9 cellular contexts compared by ENCODE assay signal in genomic region chr16:62190426-62190825, GRCh38.
DNase-seq lines count a peak whose midpoint lies in the region; ATAC-seq and TF ChIP-seq lines count a peak whose summit lies in the region.
"Had no signal": no experiment of that assay in that cellular context is flagged by ENCODE, and none has a peak within 500 bp of the region (broad histone marks: within the 10 kb centered on the region; RNA-seq: fewer than 3 reads in every experiment).

No MANE protein-coding gene starts in this region.

- DNase-seq in BJ (ENCODE audit: low read depth) (no peak), HT-29 (ENCODE audit: low spot score) (peak; percentile 16), left lobe of liver (ENCODE audit: low spot score) (no peak), erythroblast (lab: John Stamatoyannopoulos, UW) (no peak)
- no peak for DNase-seq in activated CD8-positive, alpha-beta T cell treated with anti-CD3 and anti-CD28 coated beads, Interleukin-2, amount 10 ng/mL, durations not matched to agents 7 days and 5 days
- no peak for DNase-seq in CD4-positive, alpha-beta memory T cell

- CTCF ChIA-PET in BJ (lab: Yijun Ruan, JAX) = no interaction called here
- CTCF ChIA-PET in activated CD8-positive, alpha-beta T cell treated with anti-CD3 and anti-CD28 coated beads, Interleukin-2, amount 10 ng/mL, durations not matched to agents 7 days and 5 days (lab: Charles Lee) = no interaction called here
- CTCF ChIA-PET in CD4-positive, alpha-beta memory T cell (lab: Charles Lee; ENCODE audit: partially characterized antibody) = interaction anchor here (1.2 kb wide), 1 partner anchor 12 kb away, joined by 3 read pairs; no protein-coding TSS in a partner anchor

- H3K27me3 ChIP-seq in BJ (ENCODE audit: control insufficient read depth, insufficient read depth, low read length) = no peaks in the 10 kb centered on the region
- H3K27me3 ChIP-seq in CD4-positive, alpha-beta memory T cell (ENCODE audit: insufficient read depth, low read length) = no peaks in the 10 kb centered on the region

- H3K9me3 Mint-ChIP-seq in activated CD8-positive, alpha-beta T cell treated with anti-CD3 and anti-CD28 coated beads, Interleukin-2, amount 10 ng/mL, durations not matched to agents 7 days and 5 days (ENCODE audit: insufficient read depth) = peaks cover 21% of the 10 kb centered on the region
- H3K9me3 Mint-ChIP-seq in CD4-positive, alpha-beta memory T cell = peaks cover 4 to 33% (median 17%) of the 10 kb centered on the region in 8 donors

- H3K4me3 ChIP-seq in BJ (ENCODE audit: low read depth, low read length) = no peak overlapping the region
- H3K4me3 ChIP-seq in CD4-positive, alpha-beta memory T cell (ENCODE audit: low read length in 2 of 2) = no peak overlapping the region

- H3K36me3 Mint-ChIP-seq in activated CD8-positive, alpha-beta T cell treated with anti-CD3 and anti-CD28 coated beads, Interleukin-2, amount 10 ng/mL, durations not matched to agents 7 days and 5 days (ENCODE audit: low read depth) = no peaks in the 10 kb centered on the region
- H3K36me3 Mint-ChIP-seq in CD4-positive, alpha-beta memory T cell = no peaks in the 10 kb centered on the region

- H3K4me1 Mint-ChIP-seq in activated CD8-positive, alpha-beta T cell treated with anti-CD3 and anti-CD28 coated beads, Interleukin-2, amount 10 ng/mL, durations not matched to agents 7 days and 5 days (ENCODE audit: low read depth) = no peaks in the 10 kb centered on the region
- no peaks in the 10 kb centered on the region for H3K4me1 Mint-ChIP-seq in CD4-positive, alpha-beta memory T cell

- TF ChIP-seq POLR2A in erythroblast (IDR thresholded peaks at IDR 0.05; ENCODE audit: low read length) = no peak

- no peak overlapping the region for H3K27ac ChIP-seq in VCaP
- H3K27ac ChIP-seq in CD4-positive, alpha-beta memory T cell (ENCODE audit: low read depth, low read length) = no peak overlapping the region

- no peak overlapping the region for H3K27ac Mint-ChIP-seq in activated CD8-positive, alpha-beta T cell treated with anti-CD3 and anti-CD28 coated beads, Interleukin-2, amount 10 ng/mL, durations not matched to agents 7 days and 5 days
- no peak overlapping the region for H3K27ac Mint-ChIP-seq in CD4-positive, alpha-beta memory T cell
- H3K27ac Mint-ChIP-seq: activated T-helper 1 cell treated with anti-CD3 and anti-CD28 coated beads, Interleukin-12 subunit alpha, Interleukin-12 subunit beta, Interleukin-2, Interleukin-4 antibody, amounts not matched to agents 30 ng/mL and 10 ng/mL and 1 ng/mL, durations not matched to agents 14 hours and 24 hours and 36 hours had no signal

- H3K27me3 Mint-ChIP-seq in activated CD8-positive, alpha-beta T cell treated with anti-CD3 and anti-CD28 coated beads, Interleukin-2, amount 10 ng/mL, durations not matched to agents 7 days and 5 days (ENCODE audit: low read depth) = no peaks in the 10 kb centered on the region
- H3K27me3 Mint-ChIP-seq in CD4-positive, alpha-beta memory T cell = no peaks in the 10 kb centered on the region

- no peaks in the 10 kb centered on the region for H3K36me3 ChIP-seq in BJ (ENCODE audit: control insufficient read depth, insufficient read depth, low read length)
- no peaks in the 10 kb centered on the region for H3K36me3 ChIP-seq in CD4-positive, alpha-beta memory T cell (ENCODE audit: insufficient read depth, low read length)

- 0 out of 2 replicates have a peak, but pooled peaks have one; percentile 5 for TF ChIP-seq CTCF in BJ (IDR thresholded peaks at IDR 0.05; ENCODE audit: insufficient read depth, low read depth, low read length)
- TF ChIP-seq CTCF in VCaP (conservative IDR thresholded peaks at IDR 0.05) = peak; percentile 45

- peak; percentile 84 for ATAC-seq in left lobe of liver
- ATAC-seq in activated CD8-positive, alpha-beta T cell treated with anti-CD3 and anti-CD28 coated beads, Interleukin-2, amount 10 ng/mL, durations not matched to agents 7 days and 5 days = no peak
- ATAC-seq in HG03039 (IDR thresholded peaks at IDR 0.05; ENCODE audit: unreplicated experiment) = no peak

- intact Hi-C loops in CD4-positive, alpha-beta memory T cell (cut with micrococcal nuclease) = no loop called here

- H3K4me3 Mint-ChIP-seq in activated CD8-positive, alpha-beta T cell treated with anti-CD3 and anti-CD28 coated beads, Interleukin-2, amount 10 ng/mL, durations not matched to agents 7 days and 5 days = no peak overlapping the region
- H3K4me3 Mint-ChIP-seq in CD4-positive, alpha-beta memory T cell = no peak overlapping the region
- H3K4me3 Mint-ChIP-seq: activated T-helper 1 cell treated with anti-CD3 and anti-CD28 coated beads, Interleukin-12 subunit alpha, Interleukin-12 subunit beta, Interleukin-2, Interleukin-4 antibody, amounts not matched to agents 30 ng/mL and 10 ng/mL and 1 ng/mL, durations not matched to agents 14 hours and 24 hours and 36 hours had no signal

- H3K9me3 ChIP-seq in CD4-positive, alpha-beta memory T cell (ENCODE audit: control insufficient read depth in 1 of 2, low read length in 2 of 2) = peaks cover 0 to 3% of the 10 kb centered on the region in 2 donors

- POLR2A ChIA-PET in BJ (lab: Charles Lee) = no interaction called here
- POLR2A ChIA-PET in activated CD8-positive, alpha-beta T cell treated with anti-CD3 and anti-CD28 coated beads, Interleukin-2, amount 10 ng/mL, durations not matched to agents 7 days and 5 days (lab: Charles Lee) = no interaction called here
- POLR2A ChIA-PET in CD4-positive, alpha-beta memory T cell (lab: Charles Lee; ENCODE audit: partially characterized antibody) = no interaction called here

- no peaks in the 10 kb centered on the region for H3K4me1 ChIP-seq in CD4-positive, alpha-beta memory T cell (ENCODE audit: insufficient read depth, low read length)
